31 cellular contexts compared by ENCODE assay signal in the genomic region with DNA sequence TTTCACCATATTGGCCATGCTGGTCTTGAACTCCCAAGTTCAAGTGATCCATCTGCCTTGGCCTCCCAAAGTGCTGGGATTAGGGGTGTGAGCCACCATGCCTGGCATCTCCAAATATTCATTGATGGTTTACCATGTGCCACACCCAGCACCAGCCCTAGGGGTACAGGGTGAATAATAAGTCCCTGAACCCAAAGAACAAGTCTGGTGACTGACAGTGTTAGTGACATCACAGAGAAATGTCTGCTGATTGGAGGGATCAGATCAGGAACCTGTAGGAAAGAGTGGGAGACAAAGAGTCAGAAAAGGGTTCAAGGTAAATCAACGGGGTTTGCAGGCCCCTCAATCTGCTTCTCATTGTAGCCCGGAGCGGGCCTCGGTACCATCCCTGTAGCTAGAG.
"Had no signal": no experiment of that assay in that cellular context is flagged by ENCODE, and none has a peak within 500 bp of the region (broad histone marks: within the 10 kb centered on the region; RNA-seq: fewer than 3 reads in every experiment).

No MANE protein-coding gene starts in this region.

- H3K9me3 Mint-ChIP-seq: immature natural killer cell; naive thymus-derived CD8-positive, alpha-beta T cell; nephron; neural crest cell; stimulated activated naive B cell treated with anti-CD40 and anti-IgM and Interleukin-4, amounts not matched to agents 10 μg/mL and 1 μg/mL and 100 μg/mL, for 72 hours had no signal

- H3K27ac ChIP-seq: left lung, lower lobe of right lung, neutrophil, ovary, right atrium auricular region, skin epidermis, stomach, thoracic aorta, tibial artery, upper lobe of right lung had no signal

- H3K4me3 ChIP-seq: left lung, lower lobe of right lung, ovary, right atrium auricular region, skin epidermis, stomach, thoracic aorta, tibial artery, upper lobe of right lung had no signal

- H3K9me3 ChIP-seq: left lung, lower lobe of right lung, neutrophil, ovary, right atrium auricular region, stomach, thoracic aorta, tibial artery, upper lobe of right lung had no signal

- DNase-seq: hypothalamus; immature natural killer cell; kidney; left colon; left lung; lower lobe of right lung; mammary epithelial cell; mesenchymal stem cell; naive thymus-derived CD8-positive, alpha-beta T cell; occipital lobe; ovary; stimulated activated CD4-positive, alpha-beta T cell treated with anti-CD3 and anti-CD28 coated beads, Interleukin-12 subunit alpha, Interleukin-12 subunit beta, amount 100 ng/mL, for 4 hours; stimulated activated CD4-positive, alpha-beta T cell treated with anti-CD3 and anti-CD28 coated beads, Interleukin-15, amount 100 ng/mL, for 24 hours; stimulated activated CD4-positive, alpha-beta T cell treated with anti-CD3 and anti-CD28 coated beads, Interleukin-2, amount 100 ng/mL, for 24 hours; stimulated activated CD4-positive, alpha-beta T cell treated with anti-CD3 and anti-CD28 coated beads, Interleukin-4, amount 100 ng/mL, for 1 hour; stimulated activated naive B cell treated with anti-CD40 and anti-IgM and Interleukin-4, amounts not matched to agents 10 μg/mL and 1 μg/mL and 100 μg/mL, for 72 hours; stimulated activated naive CD8-positive, alpha-beta T cell treated with anti-CD3 and anti-CD28 coated beads, Interleukin-15, Interleukin-2, amounts not matched to agents 100 U/mL and 50 U/mL, for 24 hours; stomach; tibial artery; trophoblast cell; upper lobe of right lung had no signal

- H3K4me3 Mint-ChIP-seq: immature natural killer cell; naive thymus-derived CD8-positive, alpha-beta T cell; nephron; neural crest cell; stimulated activated naive B cell treated with anti-CD40 and anti-IgM and Interleukin-4, amounts not matched to agents 10 μg/mL and 1 μg/mL and 100 μg/mL, for 72 hours had no signal

- H3K4me1 ChIP-seq: lower lobe of right lung, right atrium auricular region had no signal

- H3K36me3 ChIP-seq: left lung, lower lobe of right lung, neutrophil, ovary, right atrium auricular region, stomach, thoracic aorta, tibial artery, upper lobe of right lung had no signal

- H3K27ac Mint-ChIP-seq: immature natural killer cell; naive thymus-derived CD8-positive, alpha-beta T cell; progenitor cell of endocrine pancreas; stimulated activated naive B cell treated with anti-CD40 and anti-IgM and Interleukin-4, amounts not matched to agents 10 μg/mL and 1 μg/mL and 100 μg/mL, for 72 hours had no signal

- FAIRE-seq: islet of Langerhans, kidney, urothelium cell line had no signal

- ATAC-seq: left colon; left lung; lower lobe of right lung; naive thymus-derived CD8-positive, alpha-beta T cell; sciatic nerve; stimulated activated naive B cell treated with anti-CD40 and anti-IgM and Interleukin-4, amounts not matched to agents 10 μg/mL and 1 μg/mL and 100 μg/mL, for 72 hours; stimulated activated naive CD8-positive, alpha-beta T cell treated with anti-CD3 and anti-CD28 coated beads, Interleukin-15, Interleukin-2, amounts not matched to agents 100 U/mL and 50 U/mL, for 24 hours; upper lobe of right lung had no signal

- H3K27me3 ChIP-seq: left lung, neutrophil, ovary, right atrium auricular region, tibial artery, upper lobe of right lung had no signal

- H3K36me3 Mint-ChIP-seq: immature natural killer cell; naive thymus-derived CD8-positive, alpha-beta T cell; stimulated activated naive B cell treated with anti-CD40 and anti-IgM and Interleukin-4, amounts not matched to agents 10 μg/mL and 1 μg/mL and 100 μg/mL, for 72 hours had no signal
